24 cellular contexts compared by ENCODE assay signal in the genomic region with DNA sequence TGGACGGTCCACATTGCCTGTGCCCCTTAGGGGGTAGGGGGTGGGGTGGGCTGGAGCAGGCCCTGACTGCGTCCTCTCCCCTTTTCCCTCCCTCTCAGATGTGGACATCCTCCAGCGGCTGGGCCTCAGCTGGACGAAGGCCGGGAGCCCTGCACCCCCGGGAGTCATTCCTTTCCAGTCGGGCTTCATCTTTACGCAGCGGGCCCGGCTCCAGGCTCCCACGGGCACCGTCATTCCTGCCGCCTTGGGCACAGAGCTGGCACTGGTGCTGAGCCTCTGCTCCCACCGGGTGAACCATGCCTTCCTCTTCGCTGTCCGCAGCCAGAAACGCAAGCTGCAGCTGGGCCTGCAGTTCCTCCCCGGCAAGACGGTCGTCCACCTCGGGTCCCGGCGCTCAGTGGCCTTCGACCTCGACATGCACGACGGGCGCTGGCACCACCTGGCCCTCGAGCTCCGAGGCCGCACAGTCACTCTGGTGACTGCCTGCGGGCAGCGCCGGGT.
"Had no signal": no experiment of that assay in that cellular context is flagged by ENCODE, and none has a peak within 500 bp of the region (broad histone marks: within the 10 kb centered on the region; RNA-seq: fewer than 3 reads in every experiment).

No MANE protein-coding gene starts in this region.

- H3K27me3 ChIP-seq: adrenal gland, body of pancreas had no signal

- H3K4me3 ChIP-seq: adrenal gland, body of pancreas had no signal

- H3K27ac ChIP-seq: body of pancreas had no signal

- H3K9me3 ChIP-seq: adrenal gland, body of pancreas had no signal

- DNase-seq: activated CD4-positive, alpha-beta T cell treated with anti-CD3 and anti-CD28 coated beads for 48 hours; activated CD4-positive, alpha-beta T cell treated with anti-CD3 and anti-CD28 coated beads, Interleukin-2, amount 50 U/mL, for 4 hours; activated CD4-positive, CD25-positive, alpha-beta regulatory T cell treated with anti-CD3 and anti-CD28 coated beads, Interleukin-2, amount 50 U/mL, for 72 hours; activated CD8-positive, alpha-beta memory T cell treated with anti-CD3 and anti-CD28 coated beads, Interleukin-2, amount 50 U/mL, for 48 hours; activated CD8-positive, alpha-beta T cell treated with anti-CD3 and anti-CD28 coated beads, Interleukin-2, amount 10 ng/mL, durations not matched to agents 7 days and 5 days; activated naive CD4-positive, alpha-beta T cell treated with anti-CD3 and anti-CD28 coated beads, Interleukin-2, amount 50 U/mL, for 16 hours; activated naive CD8-positive, alpha-beta T cell treated with anti-CD3 and anti-CD28 coated beads, Interleukin-2, amount 10 ng/mL, durations not matched to agents 7 days and 5 days; activated T-cell treated with anti-CD3 and anti-CD28 coated beads, Interleukin-2, amount 50 U/mL, for 1 hour; adrenal gland; anterior cingulate cortex; body of pancreas; Kasumi-1; KBM-7; NCI-H1105 treated with DMSO at 0.1 percent for 48 hours; NCI-H1436 treated with DMSO at 0.1 percent for 48 hours; NCI-H187; NCI-H2081; NCI-H446; NCI-H524; PC-3; SHP77 treated with DMSO at 0.1 percent for 48 hours; T-helper 17 cell; T-helper 9 cell had no signal

- ATAC-seq: activated CD8-positive, alpha-beta T cell treated with anti-CD3 and anti-CD28 coated beads, Interleukin-2, amount 10 ng/mL, durations not matched to agents 7 days and 5 days; body of pancreas; PC-3; T-helper 17 cell; WTC11 had no signal

- H3K36me3 ChIP-seq: adrenal gland had no signal
